In the genomic region with DNA sequence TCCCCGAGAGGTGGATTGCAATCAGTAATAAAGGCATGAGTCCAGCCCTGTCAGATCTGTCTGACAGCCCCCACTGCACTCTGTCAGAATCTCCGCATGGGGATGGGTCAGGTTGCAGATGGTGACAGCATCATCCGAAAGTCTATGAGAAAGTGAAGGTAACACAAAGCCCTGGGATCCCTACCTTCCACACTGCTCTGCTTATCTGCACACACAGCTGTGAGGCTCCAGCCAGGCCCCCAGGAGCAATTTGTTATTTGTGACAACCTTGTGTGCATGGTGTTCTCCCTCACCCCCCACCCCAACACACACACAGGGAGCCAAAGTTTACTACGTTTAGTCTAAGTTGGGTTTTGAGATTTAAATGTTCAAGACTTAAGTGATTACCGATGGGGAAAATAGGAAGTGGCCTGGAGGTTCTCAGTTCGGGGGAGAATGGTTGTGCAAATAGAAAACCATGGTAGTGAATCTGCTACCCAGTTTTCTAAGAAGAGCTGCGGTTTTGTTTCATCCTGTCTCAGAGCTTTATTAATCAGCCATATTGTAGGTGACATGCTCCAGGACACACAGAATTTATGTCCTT, we compare ENCODE assay signal across 7 cellular contexts.
DNase-seq lines count a peak whose midpoint lies in the region; ATAC-seq lines count a peak whose summit lies in the region.

No MANE protein-coding gene starts in this region.

- DNase-seq in NOMO-1 treated with DMSO at 0.1 percent for 48 hours (lab: John Stamatoyannopoulos, UW; ENCODE audit: unreplicated experiment) (peak; percentile 74), cortex of kidney (lab: John Stamatoyannopoulos, UW) (no peak), DMS153 treated with DMSO at 0.1 percent for 48 hours (lab: John Stamatoyannopoulos, UW; ENCODE audit: unreplicated experiment) (no peak), DMS 273 treated with DMSO at 0.1 percent for 48 hours (lab: John Stamatoyannopoulos, UW) (no peak)
- DNase-seq in naive thymus-derived CD4-positive, alpha-beta T cell, result no peak

- no peak overlapping the region for H3K27ac ChIP-seq in naive thymus-derived CD4-positive, alpha-beta T cell (ENCODE audit: low read depth, low read length)

- intact Hi-C loops in naive thymus-derived CD4-positive, alpha-beta T cell (cut with micrococcal nuclease), result loop anchor here (2.0 to 10.0 kb wide), 4 partner anchors 81 to 1121 kb away; partner anchors contain the start of gene GCNT4 (in 1 of the 2)

- POLR2A ChIA-PET in naive thymus-derived CD4-positive, alpha-beta T cell (lab: Charles Lee), result no interaction called here

- peaks cover 15 to 20% (median 17%) of the 10 kb centered on the region in 7 donors for H3K4me1 Mint-ChIP-seq in naive thymus-derived CD4-positive, alpha-beta T cell

- ATAC-seq in GM19025 (IDR thresholded peaks at IDR 0.05; ENCODE audit: low read depth, unreplicated experiment) (peak; percentile 59), HG02610 (IDR thresholded peaks at IDR 0.05; ENCODE audit: unreplicated experiment) (peak; percentile 89)
- peak; percentile 56 for ATAC-seq in naive thymus-derived CD4-positive, alpha-beta T cell

- CTCF ChIA-PET in naive thymus-derived CD4-positive, alpha-beta T cell (lab: Charles Lee), result interaction anchor here (0.6 to 2.4 kb wide), 5 partner anchors 9 to 1631 kb away, joined by 3 to 11 read pairs (median 4); no protein-coding TSS in a partner anchor

- no peaks in the 10 kb centered on the region for H3K36me3 Mint-ChIP-seq in naive thymus-derived CD4-positive, alpha-beta T cell

- peaks cover 0 to 6% (median 0%) of the 10 kb centered on the region in 5 donors for H3K27me3 Mint-ChIP-seq in naive thymus-derived CD4-positive, alpha-beta T cell

- peaks cover 4 to 17% of the 10 kb centered on the region in 2 donors for H3K4me1 ChIP-seq in naive thymus-derived CD4-positive, alpha-beta T cell (ENCODE audit: control insufficient read depth in 2 of 2, insufficient read depth in 2 of 2, low read length in 2 of 2)

- H3K4me3 ChIP-seq in naive thymus-derived CD4-positive, alpha-beta T cell (ENCODE audit: low read length), result no peak overlapping the region

- H3K9me3 ChIP-seq in naive thymus-derived CD4-positive, alpha-beta T cell (ENCODE audit: control insufficient read depth in 2 of 3, low read length in 3 of 3), result no peaks in the 10 kb centered on the region

- no peaks in the 10 kb centered on the region for H3K36me3 ChIP-seq in naive thymus-derived CD4-positive, alpha-beta T cell (ENCODE audit: control insufficient read depth in 2 of 3, insufficient read depth in 3 of 3, low read length in 3 of 3)

- no peaks in the 10 kb centered on the region for H3K27me3 ChIP-seq in naive thymus-derived CD4-positive, alpha-beta T cell (ENCODE audit: control insufficient read depth in 2 of 2, insufficient read depth in 2 of 2, low read length in 2 of 2)

- H3K27ac Mint-ChIP-seq in naive thymus-derived CD4-positive, alpha-beta T cell, result peak overlapping the region in 1 of 9 donors; percentile 34

- peak overlapping the region in 5 of 10 donors; percentile 30 to 64 (median 37) for H3K4me3 Mint-ChIP-seq in naive thymus-derived CD4-positive, alpha-beta T cell

- H3K9me3 Mint-ChIP-seq in naive thymus-derived CD4-positive, alpha-beta T cell, result no peaks in the 10 kb centered on the region
